Comparison of ENCODE assay signal across 18 cellular contexts in the genomic region with DNA sequence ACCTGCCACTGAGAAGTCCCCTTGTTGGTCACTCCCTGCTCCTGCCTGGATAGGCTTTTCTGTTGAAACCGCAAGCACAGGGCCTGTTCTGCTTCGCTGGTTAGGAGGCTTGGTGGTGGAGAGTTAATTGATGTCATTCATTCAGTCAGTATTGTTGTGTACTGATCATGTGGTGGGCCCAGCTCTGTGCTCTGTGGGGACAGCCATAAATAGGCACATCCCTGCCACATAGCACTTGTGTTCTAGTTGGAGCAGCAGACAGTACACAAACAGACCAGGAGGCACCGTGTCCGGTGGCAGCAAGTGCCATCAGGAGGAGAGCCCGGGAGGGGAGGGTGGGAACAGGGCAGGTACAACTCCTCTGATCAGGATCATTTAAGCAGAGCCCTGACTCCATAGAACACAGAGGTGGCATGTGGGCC.
DNase-seq lines count a peak whose midpoint lies in the region; ATAC-seq lines count a peak whose summit lies in the region.
"Had no signal": no experiment of that assay in that cellular context is flagged by ENCODE, and none has a peak within 500 bp of the region (broad histone marks: within the 10 kb centered on the region; RNA-seq: fewer than 3 reads in every experiment).

No MANE protein-coding gene starts in this region.

- no peaks in the 10 kb centered on the region for H3K36me3 Mint-ChIP-seq in immature natural killer cell
- H3K36me3 Mint-ChIP-seq: activated naive CD4-positive, alpha-beta T cell treated with anti-CD3 and anti-CD28 coated beads, Interleukin-2, amount 50 U/mL, for 72 hours had no signal

- DNase-seq in DMS53 (lab: John Stamatoyannopoulos, UW) (peak; percentile 79), NCI-H1105 treated with DMSO at 0.1 percent for 48 hours (lab: John Stamatoyannopoulos, UW) (peak; percentile 55), NCI-H345 treated with DMSO at 0.1 percent for 48 hours (lab: John Stamatoyannopoulos, UW; ENCODE audit: unreplicated experiment) (peak; percentile 98), immature natural killer cell (no peak)
- DNase-seq in activated CD4-positive, CD25-positive, alpha-beta regulatory T cell (lab: John Stamatoyannopoulos, UW): no peak
- DNase-seq: activated CD4-positive, alpha-beta T cell treated with anti-CD3 and anti-CD28 coated beads, Interleukin-2, amount 10 ng/mL, durations not matched to agents 24 days and 14 days; dorsolateral prefrontal cortex; esophagus squamous epithelium; left colon; MM.1S; posterior cingulate gyrus; SJCRH30; stomach; T-helper 9 cell; uterus had no signal

- no peak overlapping the region for H3K4me3 Mint-ChIP-seq in immature natural killer cell
- H3K4me3 Mint-ChIP-seq: activated CD4-positive, alpha-beta T cell treated with anti-CD3 and anti-CD28 coated beads, Interleukin-2, amount 10 ng/mL, durations not matched to agents 24 days and 14 days had no signal

- H3K4me1 Mint-ChIP-seq in immature natural killer cell: peaks cover 59 to 60% of the 10 kb centered on the region in 2 donors
- H3K4me1 Mint-ChIP-seq: activated CD4-positive, alpha-beta T cell treated with anti-CD3 and anti-CD28 coated beads, Interleukin-2, amount 10 ng/mL, durations not matched to agents 24 days and 14 days had no signal

- ATAC-seq in GM21360 (IDR thresholded peaks at IDR 0.05; ENCODE audit: unreplicated experiment) (no peak), HG03196 (IDR thresholded peaks at IDR 0.05; ENCODE audit: unreplicated experiment) (no peak)
- ATAC-seq: activated naive CD4-positive, alpha-beta T cell treated with anti-CD3 and anti-CD28 coated beads, Interleukin-2, amount 50 U/mL, for 72 hours had no signal

- peak overlapping the region in 5 of 6 donors; percentile 14 to 98 (median 90) for H3K27ac Mint-ChIP-seq in immature natural killer cell
- H3K27ac Mint-ChIP-seq: activated CD4-positive, alpha-beta T cell treated with anti-CD3 and anti-CD28 coated beads, Interleukin-2, amount 10 ng/mL, durations not matched to agents 24 days and 14 days; activated naive CD4-positive, alpha-beta T cell treated with anti-CD3 and anti-CD28 coated beads, Interleukin-2, amount 50 U/mL, for 72 hours had no signal

- H3K9me3 Mint-ChIP-seq in immature natural killer cell: peaks cover 0 to 1% (median 0%) of the 10 kb centered on the region in 6 donors
- H3K9me3 Mint-ChIP-seq: activated CD4-positive, alpha-beta T cell treated with anti-CD3 and anti-CD28 coated beads, Interleukin-2, amount 10 ng/mL, durations not matched to agents 24 days and 14 days had no signal

- peaks cover 4 to 21% (median 9%) of the 10 kb centered on the region in 3 donors for H3K27me3 Mint-ChIP-seq in immature natural killer cell (ENCODE audit: low read depth in 3 of 3)

Comparison
In these comparisons a context has a peak if more than half of its experiments do, and no peak if none do; other contexts are left out.
1. DNase-seq: peak in DMS53 (single experiment), NCI-H1105 treated with DMSO at 0.1 percent for 48 hours (single experiment) and NCI-H345 treated with DMSO at 0.1 percent for 48 hours (single experiment); none in immature natural killer cell (0 of 3) and activated CD4-positive, CD25-positive, alpha-beta regulatory T cell (0 of 4).